In genomic region chr16:73354426-73354825, GRCh38 we compare ENCODE assay signal across 29 cellular contexts.
"Had no signal": no experiment of that assay in that cellular context is flagged by ENCODE, and none has a peak within 500 bp of the region (broad histone marks: within the 10 kb centered on the region; RNA-seq: fewer than 3 reads in every experiment).

No MANE protein-coding gene starts in this region.

- H3K4me2 ChIP-seq: smooth muscle cell had no signal

- ATAC-seq: activated naive CD4-positive, alpha-beta T cell treated with anti-CD3 and anti-CD28 coated beads, Interleukin-2, amount 50 U/mL, for 72 hours; esophagus mucosa; foreskin keratinocyte; natural killer cell treated with Interleukin-12 subunit alpha and Interleukin-12 subunit beta and Interleukin-15 and Interleukin-18, amount 100 ng/mL, for 72 hours; stimulated activated memory B cell treated with anti-CD40 and anti-IgM and Interleukin-4, amounts not matched to agents 10 μg/mL and 1 μg/mL and 100 μg/mL, for 72 hours; stimulated activated naive CD8-positive, alpha-beta T cell treated with anti-CD3 and anti-CD28 coated beads, Interleukin-15, amount 100 ng/mL, for 72 hours; T-helper 17 cell had no signal

- DNase-seq: activated CD4-positive, alpha-beta memory T cell treated with anti-CD3 and anti-CD28 coated beads, Interleukin-2, amount 10 ng/mL, durations not matched to agents 7 days and 5 days; activated CD4-positive, alpha-beta T cell treated with anti-CD3 and anti-CD28 coated beads, Interleukin-2, amount 10 ng/mL, durations not matched to agents 7 days and 5 days; activated CD4-positive, CD25-positive, alpha-beta regulatory T cell treated with anti-CD3 and anti-CD28 coated beads, Interleukin-2, amount 50 U/mL, for 72 hours; activated T-cell treated with anti-CD3 and anti-CD28 coated beads, Interleukin-2, amount 50 U/mL, for 48 hours; central memory CD4-positive, alpha-beta T cell; endodermal cell; foreskin keratinocyte; left ventricle myocardium inferior; mesendoderm; ovary; stimulated activated CD4-positive, alpha-beta T cell treated with anti-CD3 and anti-CD28 coated beads, Interleukin-1b, Interleukin-23, amount 100 ng/mL, for 48 hours; stimulated activated CD4-positive, alpha-beta T cell treated with anti-CD3 and anti-CD28 coated beads, Interleukin-4, amount 100 ng/mL, for 4 hours; stimulated activated CD8-positive, alpha-beta memory T cell treated with anti-CD3 and anti-CD28 coated beads, Interleukin-4, amount 100 ng/mL, for 48 hours; stimulated activated naive CD8-positive, alpha-beta T cell treated with anti-CD3 and anti-CD28 coated beads, Interleukin-15, amount 100 ng/mL, for 72 hours; substantia nigra; T-helper 17 cell; T1000; upper lobe of left lung; WERI-Rb-1 had no signal

- H3K4me3 Mint-ChIP-seq: activated CD4-positive, alpha-beta memory T cell treated with anti-CD3 and anti-CD28 coated beads, Interleukin-2, amount 10 ng/mL, durations not matched to agents 7 days and 5 days; activated CD4-positive, alpha-beta T cell treated with anti-CD3 and anti-CD28 coated beads, Interleukin-2, amount 10 ng/mL, durations not matched to agents 7 days and 5 days; endodermal cell; natural killer cell treated with Interleukin-12 subunit alpha and Interleukin-12 subunit beta and Interleukin-15 and Interleukin-18, amount 100 ng/mL, for 72 hours; stimulated activated memory B cell treated with anti-CD40 and anti-IgM and Interleukin-4, amounts not matched to agents 10 μg/mL and 1 μg/mL and 100 μg/mL, for 72 hours; stimulated activated naive CD8-positive, alpha-beta T cell treated with anti-CD3 and anti-CD28 coated beads, Interleukin-15, amount 100 ng/mL, for 72 hours; T-helper 17 cell had no signal

- H3K4me1 ChIP-seq: breast epithelium, foreskin keratinocyte, left ventricle myocardium inferior, prostate gland, upper lobe of left lung, vagina had no signal

- H3K9me3 Mint-ChIP-seq: activated CD4-positive, alpha-beta T cell treated with anti-CD3 and anti-CD28 coated beads, Interleukin-2, amount 10 ng/mL, durations not matched to agents 7 days and 5 days; activated T-helper 2 cell treated with anti-CD3 and anti-CD28 coated beads, Interferon-gamma antibody, Interleukin-2, Interleukin-4, amounts not matched to agents 10 μg/mL and 5 μg/mL and 100 μg/mL, durations not matched to agents 14 hours and 24 hours and 36 hours; endodermal cell; natural killer cell treated with Interleukin-12 subunit alpha and Interleukin-12 subunit beta and Interleukin-15 and Interleukin-18, amount 100 ng/mL, for 72 hours; stimulated activated memory B cell treated with anti-CD40 and anti-IgM and Interleukin-4, amounts not matched to agents 10 μg/mL and 1 μg/mL and 100 μg/mL, for 72 hours; stimulated activated naive CD8-positive, alpha-beta T cell treated with anti-CD3 and anti-CD28 coated beads, Interleukin-15, amount 100 ng/mL, for 72 hours had no signal

- H3K27me3 Mint-ChIP-seq: activated CD4-positive, alpha-beta memory T cell treated with anti-CD3 and anti-CD28 coated beads, Interleukin-2, amount 10 ng/mL, durations not matched to agents 7 days and 5 days; activated CD4-positive, alpha-beta T cell treated with anti-CD3 and anti-CD28 coated beads, Interleukin-2, amount 10 ng/mL, durations not matched to agents 7 days and 5 days; stimulated activated memory B cell treated with anti-CD40 and anti-IgM and Interleukin-4, amounts not matched to agents 10 μg/mL and 1 μg/mL and 100 μg/mL, for 72 hours; stimulated activated naive CD8-positive, alpha-beta T cell treated with anti-CD3 and anti-CD28 coated beads, Interleukin-15, amount 100 ng/mL, for 72 hours had no signal

- H3K9me3 ChIP-seq: breast epithelium, left ventricle myocardium inferior, ovary, prostate gland, upper lobe of left lung, vagina had no signal

- H3K27ac Mint-ChIP-seq: activated CD4-positive, alpha-beta memory T cell treated with anti-CD3 and anti-CD28 coated beads, Interleukin-2, amount 10 ng/mL, durations not matched to agents 7 days and 5 days; activated CD4-positive, alpha-beta T cell treated with anti-CD3 and anti-CD28 coated beads, Interleukin-2, amount 10 ng/mL, durations not matched to agents 7 days and 5 days; activated naive CD4-positive, alpha-beta T cell treated with anti-CD3 and anti-CD28 coated beads, Interleukin-2, amount 50 U/mL, for 72 hours; activated T-helper 2 cell treated with anti-CD3 and anti-CD28 coated beads, Interferon-gamma antibody, Interleukin-2, Interleukin-4, amounts not matched to agents 10 μg/mL and 5 μg/mL and 100 μg/mL, durations not matched to agents 14 hours and 24 hours and 36 hours; endodermal cell; natural killer cell treated with Interleukin-12 subunit alpha and Interleukin-12 subunit beta and Interleukin-15 and Interleukin-18, amount 100 ng/mL, for 72 hours; stimulated activated memory B cell treated with anti-CD40 and anti-IgM and Interleukin-4, amounts not matched to agents 10 μg/mL and 1 μg/mL and 100 μg/mL, for 72 hours; stimulated activated naive CD8-positive, alpha-beta T cell treated with anti-CD3 and anti-CD28 coated beads, Interleukin-15, amount 100 ng/mL, for 72 hours; T-helper 17 cell had no signal

- H3K4me1 Mint-ChIP-seq: activated CD4-positive, alpha-beta memory T cell treated with anti-CD3 and anti-CD28 coated beads, Interleukin-2, amount 10 ng/mL, durations not matched to agents 7 days and 5 days; activated CD4-positive, alpha-beta T cell treated with anti-CD3 and anti-CD28 coated beads, Interleukin-2, amount 10 ng/mL, durations not matched to agents 7 days and 5 days; stimulated activated memory B cell treated with anti-CD40 and anti-IgM and Interleukin-4, amounts not matched to agents 10 μg/mL and 1 μg/mL and 100 μg/mL, for 72 hours; stimulated activated naive CD8-positive, alpha-beta T cell treated with anti-CD3 and anti-CD28 coated beads, Interleukin-15, amount 100 ng/mL, for 72 hours; T-helper 17 cell had no signal

- H3K36me3 ChIP-seq: breast epithelium, left ventricle myocardium inferior, ovary, prostate gland, upper lobe of left lung, vagina, WERI-Rb-1 had no signal

- H3K27me3 ChIP-seq: foreskin keratinocyte, ovary, upper lobe of left lung, vagina had no signal

- H3K36me3 Mint-ChIP-seq: activated naive CD4-positive, alpha-beta T cell treated with anti-CD3 and anti-CD28 coated beads, Interleukin-2, amount 50 U/mL, for 72 hours; natural killer cell treated with Interleukin-12 subunit alpha and Interleukin-12 subunit beta and Interleukin-15 and Interleukin-18, amount 100 ng/mL, for 72 hours; stimulated activated memory B cell treated with anti-CD40 and anti-IgM and Interleukin-4, amounts not matched to agents 10 μg/mL and 1 μg/mL and 100 μg/mL, for 72 hours had no signal

- H3K27ac ChIP-seq: breast epithelium, foreskin keratinocyte, left ventricle myocardium inferior, ovary, prostate gland, upper lobe of left lung, vagina, WERI-Rb-1 had no signal

- H3K4me3 ChIP-seq: breast epithelium, left ventricle myocardium inferior, lung, ovary, prostate gland, smooth muscle cell, upper lobe of left lung, vagina had no signal
